ENCODE assay signal across 19 cellular contexts in the genomic region with DNA sequence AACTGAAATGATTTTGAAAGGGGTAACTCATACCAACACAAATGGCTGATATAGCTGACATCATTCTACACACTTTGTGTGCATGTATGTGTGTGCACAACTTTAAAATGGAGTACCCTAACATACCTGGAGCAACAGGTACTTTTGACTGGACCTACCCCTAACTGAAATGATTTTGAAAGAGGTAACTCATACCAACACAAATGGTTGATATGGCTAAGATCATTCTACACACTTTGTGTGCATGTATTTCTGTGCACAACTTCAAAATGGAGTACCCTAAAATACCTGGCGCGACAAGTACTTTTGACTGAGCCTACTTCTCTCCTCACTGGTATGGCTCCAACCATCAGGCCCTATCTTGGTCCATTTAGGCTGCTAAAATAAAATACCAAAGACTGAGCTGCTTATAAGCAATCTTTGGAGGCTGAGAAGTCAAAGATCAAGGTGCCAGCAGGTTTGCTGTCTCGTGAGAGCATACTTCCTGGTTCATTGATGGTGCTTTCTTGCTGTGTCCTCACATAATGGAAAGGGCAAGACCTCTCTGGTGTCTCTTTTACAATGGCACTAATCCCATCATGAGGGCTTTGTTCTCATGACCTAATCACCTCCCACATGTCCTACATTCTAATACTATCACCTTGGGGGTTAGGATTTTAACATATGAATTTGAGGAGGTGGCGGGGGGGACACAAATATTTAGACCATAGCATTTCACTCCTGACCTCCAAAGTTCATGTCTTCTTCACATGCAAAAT.
DNase-seq lines count a peak whose midpoint lies in the region; ATAC-seq and TF ChIP-seq lines count a peak whose summit lies in the region.
"Had no signal": no experiment of that assay in that cellular context is flagged by ENCODE, and none has a peak within 500 bp of the region (broad histone marks: within the 10 kb centered on the region; RNA-seq: fewer than 3 reads in every experiment).

No MANE protein-coding gene starts in this region.

- H3F3A ChIP-seq in GM23338 (replicated peaks; ENCODE audit: low read depth): no peaks in the 10 kb centered on the region

- H3K4me1 Mint-ChIP-seq in GM23338: peaks cover 11% of the 10 kb centered on the region
- H3K4me1 Mint-ChIP-seq in naive thymus-derived CD4-positive, alpha-beta T cell: no peaks in the 10 kb centered on the region
- H3K4me1 Mint-ChIP-seq: CD4-positive, CD25-positive, alpha-beta regulatory T cell had no signal

- H3K23ac ChIP-seq in mesendoderm (ENCODE audit: low read length): no peak overlapping the region

- H2BK120ac ChIP-seq in mesendoderm (ENCODE audit: low read depth, low read length): no peak overlapping the region

- WGBS in HUES64: 59% methylated on average over 4 of the region's 4 CpGs
- WGBS in mesendoderm (ENCODE audit: extremely low coverage, insufficient coverage, low lambda C conversion rate): no CpG with 5 or more reads among the region's 4 CpGs

- H3K36me3 ChIP-seq in GM23338 (ENCODE audit: insufficient read depth) (no peaks in the 10 kb centered on the region), HUES64 (ENCODE audit: insufficient read depth, low read length) (no peaks in the 10 kb centered on the region), colonic mucosa (no peaks in the 10 kb centered on the region), mesendoderm (ENCODE audit: control insufficient read depth, insufficient read depth, low read length) (no peaks in the 10 kb centered on the region)
- no peaks in the 10 kb centered on the region for H3K36me3 ChIP-seq in naive thymus-derived CD4-positive, alpha-beta T cell (ENCODE audit: control insufficient read depth in 2 of 3, insufficient read depth in 3 of 3, low read length in 3 of 3)
- H3K36me3 ChIP-seq: BLaER1, HAP-1 had no signal

- no peak for TF ChIP-seq CTCF in GM23338 (conservative IDR thresholded peaks at IDR 0.05; ENCODE audit: low read depth in 2 of 2)
- no peak for TF ChIP-seq CTCF in colonic mucosa (IDR thresholded peaks at IDR 0.05)

- no peak overlapping the region for H2AK5ac ChIP-seq in mesendoderm (ENCODE audit: low read length)

- H4K8ac ChIP-seq in mesendoderm (ENCODE audit: low read depth, low read length): no peak overlapping the region

- H3K4me3 Mint-ChIP-seq in GM23338: no peak overlapping the region
- no peak overlapping the region for H3K4me3 Mint-ChIP-seq in naive thymus-derived CD4-positive, alpha-beta T cell
- H3K4me3 Mint-ChIP-seq: CD4-positive, CD25-positive, alpha-beta regulatory T cell; HFFc6 had no signal

- CTCF ChIA-PET in naive thymus-derived CD4-positive, alpha-beta T cell (lab: Charles Lee): no interaction called here

- H3K9ac ChIP-seq in HUES64 (ENCODE audit: low read depth, low read length) (no peak overlapping the region), colonic mucosa (ENCODE audit: low read depth in 2 of 2, low read length in 2 of 2) (no peak overlapping the region), mesendoderm (ENCODE audit: low read length) (no peak overlapping the region)
- H3K9ac ChIP-seq: BLaER1, GM23248 had no signal

- H3K9me2 ChIP-seq in GM23338 (ENCODE audit: insufficient read depth): peaks cover 17% of the 10 kb centered on the region

- H3K4me1 ChIP-seq in GM23338 (ENCODE audit: insufficient read depth): peaks cover 10% of the 10 kb centered on the region
- peaks cover 9% of the 10 kb centered on the region for H3K4me1 ChIP-seq in HUES64 (ENCODE audit: insufficient read depth, low read length)
- H3K4me1 ChIP-seq in colonic mucosa: no peaks in the 10 kb centered on the region
- H3K4me1 ChIP-seq in mesendoderm (ENCODE audit: control insufficient read depth, low read depth, low read length): no peaks in the 10 kb centered on the region
- no peaks in the 10 kb centered on the region for H3K4me1 ChIP-seq in naive thymus-derived CD4-positive, alpha-beta T cell (ENCODE audit: control insufficient read depth in 2 of 2, insufficient read depth in 2 of 2, low read length in 2 of 2)
- H3K4me1 ChIP-seq: BLaER1, HAP-1 had no signal

- intact Hi-C loops in colonic mucosa (cut with DNase I): no loop called here
- intact Hi-C loops in naive thymus-derived CD4-positive, alpha-beta T cell (cut with micrococcal nuclease): no loop called here

- H3K9me3 Mint-ChIP-seq in GM23338: no peaks in the 10 kb centered on the region
- H3K9me3 Mint-ChIP-seq in naive thymus-derived CD4-positive, alpha-beta T cell: peaks cover 0 to 12% (median 0%) of the 10 kb centered on the region in 11 donors

- H2BK5ac ChIP-seq in mesendoderm (ENCODE audit: low read length): no peak overlapping the region

- H3K4me3 ChIP-seq in GM23338 (no peak overlapping the region), HUES64 (ENCODE audit: low read length) (no peak overlapping the region), colonic mucosa (no peak overlapping the region), mesendoderm (ENCODE audit: low read length) (no peak overlapping the region)
- no peak overlapping the region for H3K4me3 ChIP-seq in naive thymus-derived CD4-positive, alpha-beta T cell (ENCODE audit: low read length)
- H3K4me3 ChIP-seq: BLaER1, GM23248, HAP-1 had no signal

- H3K9me3 ChIP-seq in HUES64 (ENCODE audit: insufficient read depth, low read depth, low read length) (no peaks in the 10 kb centered on the region), colonic mucosa (no peaks in the 10 kb centered on the region)
- no peaks in the 10 kb centered on the region for H3K9me3 ChIP-seq in naive thymus-derived CD4-positive, alpha-beta T cell (ENCODE audit: control insufficient read depth in 2 of 3, low read length in 3 of 3)
- H3K9me3 ChIP-seq: BLaER1, HAP-1 had no signal

- no peak overlapping the region for H3K27ac ChIP-seq in GM23338 (ENCODE audit: low read depth)
- H3K27ac ChIP-seq in HUES64 (ENCODE audit: low read depth, low read length): peak overlapping the region; percentile 91; the same call in 1 of the 2 replicates
- H3K27ac ChIP-seq in colonic mucosa: peak overlapping the region; percentile 0
- no peak overlapping the region for H3K27ac ChIP-seq in mesendoderm (ENCODE audit: low read depth, low read length)
- H3K27ac ChIP-seq in naive thymus-derived CD4-positive, alpha-beta T cell (ENCODE audit: low read depth, low read length): no peak overlapping the region
- H3K27ac ChIP-seq: BLaER1, GM23248 had no signal

- H2AFZ ChIP-seq in GM23338: peak overlapping the region; percentile 52; the same call in 1 of the 2 replicates
- H2AFZ ChIP-seq: GM23248 had no signal

- H3K56ac ChIP-seq in mesendoderm (ENCODE audit: low read length): no peak overlapping the region

- H4K20me1 ChIP-seq in GM23338 (replicated peaks; ENCODE audit: insufficient read depth): no peaks in the 10 kb centered on the region
- H4K20me1 ChIP-seq: BLaER1 had no signal

- H3K27me3 Mint-ChIP-seq in GM23338 (ENCODE audit: insufficient read depth, low read depth, poor library complexity): peaks cover 2% of the 10 kb centered on the region
- H3K27me3 Mint-ChIP-seq in naive thymus-derived CD4-positive, alpha-beta T cell: no peaks in the 10 kb centered on the region
- H3K27me3 Mint-ChIP-seq: CD4-positive, CD25-positive, alpha-beta regulatory T cell had no signal

- ATAC-seq in GM23338: peak; percentile 95
- ATAC-seq in HG02588 (IDR thresholded peaks at IDR 0.05; ENCODE audit: unreplicated experiment): no peak
- no peak for ATAC-seq in HG03565 (IDR thresholded peaks at IDR 0.05; ENCODE audit: unreplicated experiment)
- ATAC-seq in naive thymus-derived CD4-positive, alpha-beta T cell: no peak

- no peak overlapping the region for H3K18ac ChIP-seq in mesendoderm (ENCODE audit: low read length)

- DNase-seq in GM23338 (ENCODE audit: low spot score) (no peak), colonic mucosa (no peak), mesendoderm (peak; percentile 11), D341Med (ENCODE audit: low spot score) (no peak)
- DNase-seq in naive thymus-derived CD4-positive, alpha-beta T cell: no peak
- DNase-seq: 8988T; AML-193; CD4-positive, CD25-positive, alpha-beta regulatory T cell; DMS 273 treated with DMSO at 0.1 percent for 48 hours; DND-41; GDM1; GM23248; HFFc6; Karpas-422 had no signal

- no peak overlapping the region for H2BK15ac ChIP-seq in mesendoderm (replicated peaks; ENCODE audit: low read depth)

- no peak overlapping the region for H3K4ac ChIP-seq in mesendoderm (ENCODE audit: low read depth, low read length)

- H3K27ac Mint-ChIP-seq in GM23338: no peak overlapping the region
- H3K27ac Mint-ChIP-seq in naive thymus-derived CD4-positive, alpha-beta T cell: no peak overlapping the region
- H3K27ac Mint-ChIP-seq: CD4-positive, CD25-positive, alpha-beta regulatory T cell; HFFc6 had no signal

- no peaks in the 10 kb centered on the region for H3K79me1 ChIP-seq in mesendoderm (ENCODE audit: low read length)

- POLR2A ChIA-PET in naive thymus-derived CD4-positive, alpha-beta T cell (lab: Charles Lee): no interaction called here

- no peaks in the 10 kb centered on the region for H3K27me3 ChIP-seq in GM23338 (ENCODE audit: insufficient read depth)
- H3K27me3 ChIP-seq in HUES64 (ENCODE audit: insufficient read depth, low read length): no peaks in the 10 kb centered on the region
- no peaks in the 10 kb centered on the region for H3K27me3 ChIP-seq in colonic mucosa
- H3K27me3 ChIP-seq in mesendoderm (ENCODE audit: insufficient read depth, low read length, poor library complexity): no peaks in the 10 kb centered on the region
- H3K27me3 ChIP-seq in naive thymus-derived CD4-positive, alpha-beta T cell (ENCODE audit: control insufficient read depth in 2 of 2, insufficient read depth in 2 of 2, low read length in 2 of 2): no peaks in the 10 kb centered on the region
- H3K27me3 ChIP-seq: BLaER1 had no signal

- no peak overlapping the region for H3K4me2 ChIP-seq in GM23338
- H3K4me2 ChIP-seq in mesendoderm (ENCODE audit: low read length): no peak overlapping the region
- H3K4me2 ChIP-seq: BLaER1 had no signal

- no peaks in the 10 kb centered on the region for H3K36me3 Mint-ChIP-seq in GM23338 (ENCODE audit: low read depth)
- no peaks in the 10 kb centered on the region for H3K36me3 Mint-ChIP-seq in naive thymus-derived CD4-positive, alpha-beta T cell
- H3K36me3 Mint-ChIP-seq: CD4-positive, CD25-positive, alpha-beta regulatory T cell had no signal

- H3K79me2 ChIP-seq in GM23338 (replicated peaks; ENCODE audit: insufficient read depth): no peaks in the 10 kb centered on the region
- no peaks in the 10 kb centered on the region for H3K79me2 ChIP-seq in mesendoderm (ENCODE audit: control insufficient read depth, insufficient read depth, low read length)

- H4K5ac ChIP-seq in mesendoderm (ENCODE audit: low read length): no peak overlapping the region

Comparison
In these comparisons a context has a peak if more than half of its experiments do, and no peak if none do; other contexts are left out.
1. H3K27ac ChIP-seq: peak in HUES64 (single experiment) and colonic mucosa (single experiment); none in GM23338 (single experiment), mesendoderm (single experiment) and naive thymus-derived CD4-positive, alpha-beta T cell (single experiment).